In the genomic region with DNA sequence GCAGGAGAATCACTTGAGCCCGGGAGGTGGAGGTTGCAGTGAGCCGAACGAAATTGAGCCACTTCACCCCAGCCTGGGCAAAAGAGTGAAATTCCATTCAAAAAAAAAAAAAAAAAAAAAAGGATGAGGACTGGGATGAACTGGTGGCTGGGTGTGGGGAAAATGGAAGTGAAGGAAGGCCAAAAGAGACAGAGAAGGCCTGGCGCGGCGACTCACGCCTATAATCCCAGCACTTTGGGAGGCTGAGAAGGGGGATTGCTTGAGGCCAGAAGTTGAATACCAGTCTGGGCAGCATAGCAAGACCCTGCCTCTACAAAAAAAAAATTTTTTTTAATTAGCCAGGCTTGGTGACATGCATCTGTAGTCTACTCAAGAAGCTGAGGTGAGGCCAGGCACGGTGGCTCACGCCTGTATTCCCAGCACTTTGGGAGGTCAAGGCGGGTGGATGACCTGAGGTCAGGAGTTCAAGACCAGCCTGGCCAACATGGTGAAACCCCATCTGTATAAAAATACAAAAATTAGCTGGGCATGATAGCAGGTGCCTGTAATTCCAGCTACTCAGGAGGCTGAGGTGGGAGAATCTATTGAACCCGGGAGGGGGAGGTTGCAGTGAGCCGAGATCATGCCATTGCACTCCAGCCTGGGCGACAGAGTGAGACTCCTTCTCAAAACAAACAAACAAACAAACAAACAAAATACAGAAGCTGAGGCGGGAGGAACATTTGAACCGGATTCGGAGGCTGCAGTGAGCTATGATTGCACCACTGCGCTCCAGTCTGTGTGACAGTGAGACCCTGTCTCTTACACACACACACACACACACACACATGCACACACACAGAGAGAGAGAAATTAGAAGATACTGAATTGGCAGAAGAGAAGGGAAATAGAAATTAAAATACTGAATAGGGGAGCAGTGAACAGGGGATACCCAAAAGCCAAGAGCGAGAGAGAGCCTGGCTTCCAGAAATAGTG, we compare ENCODE assay signal across 7 cellular contexts. TPM values are rescaled to one million over a fixed set of nuclear protein-coding genes. Genes with fewer than 3 reads are reported as not detected.
A peak's percentile ranks its signal among the peaks of the same experiment; 100 is the strongest.
DNase-seq lines count a peak whose midpoint lies in the region; ATAC-seq and TF ChIP-seq lines count a peak whose summit lies in the region.
"Not testable (repeated sequence)": the region's sequence is repeated elsewhere in the genome, so short reads cannot be mapped to it uniquely, and the experiment has no call there.
"Had no signal": no experiment of that assay in that cellular context is flagged by ENCODE, and none has a peak within 500 bp of the region (broad histone marks: within the 10 kb centered on the region; RNA-seq: fewer than 3 reads in every experiment).

No MANE protein-coding gene starts in this region.

- peaks cover 14% of the 10 kb centered on the region for H3K79me2 ChIP-seq in ACC112 (ENCODE audit: control insufficient read depth, insufficient read depth, low read length, unreplicated experiment)

- POLR2A ChIA-PET in Panc1 (lab: Charles Lee) = interaction anchor here (0.6 to 0.7 kb wide), 4 partner anchors 10 to 48 kb away, joined by 3 to 5 read pairs (median 4); partner anchors contain the start of gene TRIM56

- H3K4me1 ChIP-seq in ACC112 (ENCODE audit: control insufficient read depth, insufficient read depth, low read length, unreplicated experiment) (peaks cover 33% of the 10 kb centered on the region), Panc1 (ENCODE audit: control insufficient read depth, insufficient read depth, low read length) (peaks cover 35% of the 10 kb centered on the region)

- peaks cover 97% of the 10 kb centered on the region for H3K4me1 Mint-ChIP-seq in chondrocyte (ENCODE audit: low read depth)
- H3K4me1 Mint-ChIP-seq in osteocyte (ENCODE audit: unreplicated experiment) = peaks cover 90% of the 10 kb centered on the region

- H3K36me3 ChIP-seq in ACC112 (ENCODE audit: insufficient read depth, low read length) = peaks cover 36% of the 10 kb centered on the region
- H3K36me3 ChIP-seq in Panc1 (ENCODE audit: control insufficient read depth, insufficient read depth, low read length) = not testable (repeated sequence)

- TF ChIP-seq CTCF in Panc1 (IDR thresholded peaks at IDR 0.05); chondrocyte (IDR thresholded peaks at IDR 0.05); foreskin fibroblast (IDR thresholded peaks at IDR 0.05; ENCODE audit: low read depth, low read length); osteocyte (IDR thresholded peaks at IDR 0.05): not testable (repeated sequence)

- DNase-seq in Panc1 (ENCODE audit: low read depth, low spot score); chondrocyte (ENCODE audit: low spot score); osteocyte (ENCODE audit: extremely low spot score, unreplicated experiment): not testable (repeated sequence)
- peak; percentile 51 for DNase-seq in amniotic epithelial cell (ENCODE audit: low read depth)
- peak; percentile 42 to 50 for DNase-seq in foreskin fibroblast

- H3K27me3 ChIP-seq in ACC112 (ENCODE audit: insufficient read depth, low read length); Panc1 (ENCODE audit: control insufficient read depth, insufficient read depth, low read length): not testable (repeated sequence)

- intact Hi-C loops in Panc1 (cut with micrococcal nuclease; ENCODE audit: unreplicated experiment) = not testable (repeated sequence)

- H3K27ac Mint-ChIP-seq in chondrocyte (ENCODE audit: unreplicated experiment) = peak overlapping the region; percentile 97
- H3K27ac Mint-ChIP-seq in osteocyte (ENCODE audit: unreplicated experiment) = peak overlapping the region; percentile 97

- not testable (repeated sequence) for BruUV-seq in Panc1 (replicated peaks; lab: Mats Ljungman, UMichigan)

- ATAC-seq in Panc1 = not testable (repeated sequence)

- peak overlapping the region; percentile 100 for H3K27ac ChIP-seq in ACC112 (ENCODE audit: low read depth, low read length)
- peak overlapping the region; percentile 34; the same call in 1 of the 2 replicates for H3K27ac ChIP-seq in Panc1 (ENCODE audit: low read length)

- not testable (repeated sequence) for H3K9me3 ChIP-seq in Panc1 (ENCODE audit: control insufficient read depth, insufficient read depth, low read depth, low read length)

- H3K4me3 Mint-ChIP-seq in chondrocyte (ENCODE audit: unreplicated experiment) = peak overlapping the region; percentile 91
- peak overlapping the region; percentile 39 for H3K4me3 Mint-ChIP-seq in osteocyte (ENCODE audit: unreplicated experiment)

- not testable (repeated sequence) for H3K27me3 Mint-ChIP-seq in chondrocyte (ENCODE audit: low read depth); osteocyte (ENCODE audit: unreplicated experiment)

- CTCF ChIA-PET in Panc1 (lab: Charles Lee) = interaction anchor here (0.7 kb wide), 1 partner anchor 10 kb away, joined by 12 read pairs; no protein-coding TSS in a partner anchor

- H3K4me3 ChIP-seq in ACC112 (ENCODE audit: low read depth, low read length) = peak overlapping the region; percentile 27
- H3K4me3 ChIP-seq in Panc1 (ENCODE audit: low read depth in 2 of 2, low read length in 2 of 2); foreskin fibroblast (ENCODE audit: low read depth in 1 of 2, low read length in 2 of 2): not testable (repeated sequence)

- in situ Hi-C loops in Panc1 (cut with HindIII; ENCODE audit: low pct_unique_long_range_greater_than_20kb, low sequenced_read_pairs) = not testable (repeated sequence)

- H2AFZ ChIP-seq in ACC112 (ENCODE audit: low read length, unreplicated experiment) = not testable (repeated sequence)

- H3K36me3 Mint-ChIP-seq in chondrocyte (ENCODE audit: low read depth) = peaks cover 91% of the 10 kb centered on the region
- peaks cover 77% of the 10 kb centered on the region for H3K36me3 Mint-ChIP-seq in osteocyte (ENCODE audit: unreplicated experiment)

- H3K9me3 Mint-ChIP-seq in chondrocyte (ENCODE audit: low read depth); osteocyte (ENCODE audit: unreplicated experiment): not testable (repeated sequence)

RNA-seq across cellular contexts. Expression of gene SERPINE1, which starts 6.0 kb away (rescaled TPM):
- 370 TPM for total RNA-seq in Panc1 (2021; ENCODE audit: unreplicated experiment)
- polyA plus RNA-seq in Panc1 (2012; ENCODE audit: insufficient read length) = 482 TPM
- total RNA-seq in chondrocyte = 794 to 1,203 TPM (median 1,180 TPM) in 3 replicates
- total RNA-seq in osteocyte = 266 and 328 TPM in 2 replicates

RNA-seq across cellular contexts. Expression of gene AP1S1, which starts 21.4 kb away (rescaled TPM):
- 74.2 TPM for total RNA-seq in Panc1 (2021; ENCODE audit: unreplicated experiment)
- polyA plus RNA-seq in Panc1 (2012; ENCODE audit: insufficient read length) = 152 TPM
- total RNA-seq in chondrocyte = 55.9 to 60.5 TPM (median 60.4 TPM) in 3 replicates
- 52.9 and 57.9 TPM in 2 replicates for total RNA-seq in osteocyte

RNA-seq across cellular contexts. Expression of gene VGF, which starts 32.5 kb away (rescaled TPM):
- total RNA-seq in Panc1 (2021; ENCODE audit: unreplicated experiment) (4.4 TPM), chondrocyte (0.22 to 0.26 TPM in 2 of 3 replicates, not detected in the other), osteocyte (0.16 and 0.24 TPM in 2 replicates)
- 10.8 TPM for polyA plus RNA-seq in Panc1 (2012; ENCODE audit: insufficient read length)
- total RNA-seq: Right ventricle myocardium superior had no signal

RNA-seq across cellular contexts. Expression of gene NAT16, which starts 47.2 kb away (rescaled TPM):
- total RNA-seq in Panc1 (2021; ENCODE audit: unreplicated experiment) (0.15 TPM), chondrocyte (not detected in 3 replicates), osteocyte (0.16 TPM in 1 of 2 replicates, not detected in the other)
- not detected for polyA plus RNA-seq in Panc1 (2012; ENCODE audit: insufficient read length)
- total RNA-seq: Right ventricle myocardium superior had no signal

RNA-seq across cellular contexts. Expression of gene TRIM56, which starts 47.6 kb away (rescaled TPM):
- total RNA-seq in Panc1 (2021; ENCODE audit: unreplicated experiment) = 37.4 TPM
- 31.8 TPM for polyA plus RNA-seq in Panc1 (2012; ENCODE audit: insufficient read length)
- total RNA-seq in chondrocyte = 26.1 to 35.7 TPM (median 30.4 TPM) in 3 replicates
- total RNA-seq in osteocyte = 36.5 and 42.2 TPM in 2 replicates
